8 cellular contexts compared by ENCODE assay signal in the genomic region with DNA sequence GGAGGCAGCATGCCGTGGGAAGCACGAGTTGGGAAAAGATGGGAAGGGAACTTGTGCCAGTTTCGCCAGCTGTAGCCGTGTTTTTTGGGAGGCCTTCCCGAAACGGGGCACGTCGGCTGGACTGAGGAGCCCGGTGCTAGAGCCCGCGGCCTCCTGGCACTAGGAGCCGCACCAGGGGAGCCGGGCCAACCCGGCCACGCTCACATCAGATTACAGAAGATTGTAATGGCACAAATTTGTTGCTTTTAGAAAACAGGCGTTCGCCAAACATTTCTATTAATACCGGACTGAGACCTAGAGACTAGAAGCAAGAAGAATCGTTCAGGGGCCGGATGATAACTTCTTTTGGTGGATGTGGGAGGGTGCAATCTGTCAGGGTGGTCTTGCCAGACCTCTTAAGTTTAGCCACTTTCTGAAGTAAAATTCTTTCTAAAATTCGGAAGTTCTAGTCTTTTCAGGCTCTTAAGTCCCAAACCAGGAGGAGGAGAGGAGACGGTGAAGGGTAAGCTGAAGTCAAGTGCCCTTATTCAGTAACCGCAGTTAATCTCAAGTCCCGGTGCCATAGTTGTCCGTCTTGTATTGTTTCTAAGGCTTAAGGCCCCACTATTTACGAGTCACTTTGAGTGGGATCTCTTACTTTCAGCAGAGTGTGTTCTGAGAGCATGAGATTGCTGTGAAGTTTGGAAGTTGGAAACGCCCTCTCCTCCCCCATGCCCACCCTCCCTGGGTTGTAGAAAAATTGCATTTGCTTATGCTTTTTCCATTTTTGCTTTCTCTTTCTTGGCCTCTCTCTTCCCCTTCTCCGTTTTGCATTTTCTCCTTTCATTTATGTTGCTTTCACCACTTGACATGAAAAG. TPM values are rescaled to one million over a fixed set of nuclear protein-coding genes. Genes with fewer than 3 reads are reported as not detected.
A peak's percentile ranks its signal among the peaks of the same experiment; 100 is the strongest.
DNase-seq lines count a peak whose midpoint lies in the region; ATAC-seq and TF ChIP-seq lines count a peak whose summit lies in the region.

No MANE protein-coding gene starts in this region.

- H3K4me1 Mint-ChIP-seq in central memory CD8-positive, alpha-beta T cell: peaks cover 50% of the 10 kb centered on the region

- no peak for TF ChIP-seq EP300 in suprapubic skin (IDR thresholded peaks at IDR 0.05)

- 18% methylated on average over 28 of the region's 28 CpGs for WGBS in liver
- 20% methylated on average over 28 of the region's 28 CpGs for whole genome bisulfite sequencing in suprapubic skin

- no peak for TF ChIP-seq RAD21 in liver (IDR thresholded peaks at IDR 0.05)

- H3K27me3 ChIP-seq in SU-DHL-6 (ENCODE audit: low read length): no peaks in the 10 kb centered on the region
- H3K27me3 ChIP-seq in liver (ENCODE audit: control insufficient read depth in 4 of 4, insufficient read depth in 4 of 4, low read length in 3 of 4): no peaks in the 10 kb centered on the region
- H3K27me3 ChIP-seq in suprapubic skin: no peaks in the 10 kb centered on the region

- no peaks in the 10 kb centered on the region for H3K27me3 Mint-ChIP-seq in central memory CD8-positive, alpha-beta T cell

- H3K4me1 ChIP-seq in liver (ENCODE audit: control insufficient read depth in 4 of 4, insufficient read depth in 4 of 4, low read length in 3 of 4) (peaks cover 2 to 19% (median 8%) of the 10 kb centered on the region in 4 donors), suprapubic skin (peaks cover 31% of the 10 kb centered on the region)

- H3K79me2 ChIP-seq in SU-DHL-6 (ENCODE audit: insufficient read depth, low read length): peaks cover 57% of the 10 kb centered on the region

- H3K27ac Mint-ChIP-seq in central memory CD8-positive, alpha-beta T cell (ENCODE audit: low read depth): peak overlapping the region; percentile 94

- H3K9me3 Mint-ChIP-seq in central memory CD8-positive, alpha-beta T cell: no peaks in the 10 kb centered on the region

- DNase-seq in Right ventricle myocardium inferior (ENCODE audit: missing footprints) (peak; percentile 74), cardiac septum (ENCODE audit: low spot score) (no peak), suprapubic skin (ENCODE audit: low spot score in 2 of 2) (no peak)
- DNase-seq in central memory CD8-positive, alpha-beta T cell (ENCODE audit: low spot score in 2 of 2): peak in 1 of 2 donors; percentile 12

- H3K27ac ChIP-seq in SU-DHL-6 (ENCODE audit: low read depth, low read length) (peak overlapping the region; percentile 81), liver (ENCODE audit: low read depth in 1 of 2, low read length in 2 of 2) (peak overlapping the region; percentile 85 to 90), suprapubic skin (peak overlapping the region; percentile 89)

- peak overlapping the region; percentile 70 for H3K4me3 ChIP-seq in SU-DHL-6 (ENCODE audit: insufficient read depth, low read length, poor library complexity, severe bottlenecking)
- peak overlapping the region; percentile 61 to 80 (median 64) for H3K4me3 ChIP-seq in liver (ENCODE audit: low read depth in 1 of 3, low read length in 3 of 3)
- peak overlapping the region; percentile 87 for H3K4me3 ChIP-seq in suprapubic skin

- no peak for TF ChIP-seq CTCF in SU-DHL-6 (IDR thresholded peaks at IDR 0.05; ENCODE audit: insufficient read depth, low read length, poor library complexity, severe bottlenecking)
- no peak for TF ChIP-seq CTCF in liver (IDR thresholded peaks at IDR 0.05; ENCODE audit: low read depth, low read length, missing input control)
- no peak for TF ChIP-seq CTCF in suprapubic skin (IDR thresholded peaks at IDR 0.05)

- intact Hi-C loops in Right ventricle myocardium inferior (cut with DNase I): loop anchor here (2.0 to 5.0 kb wide), 3 partner anchors 44 to 85 kb away; no protein-coding TSS in a partner anchor
- intact Hi-C loops in cardiac septum (cut with DNase I): loop anchor here (2.0 to 5.0 kb wide), 3 partner anchors 13 to 61 kb away; no protein-coding TSS in a partner anchor

- no peak for TF ChIP-seq POLR2A in suprapubic skin (IDR thresholded peaks at IDR 0.05)

- no peaks in the 10 kb centered on the region for H4K20me1 ChIP-seq in SU-DHL-6 (ENCODE audit: low read depth, low read length)

- H2AFZ ChIP-seq in SU-DHL-6 (ENCODE audit: low read depth, low read length, severe bottlenecking): peak overlapping the region; percentile 15

- ATAC-seq in Right ventricle myocardium inferior (peak; percentile 43), HG03280 (IDR thresholded peaks at IDR 0.05; ENCODE audit: unreplicated experiment) (no peak), GM19395 (IDR thresholded peaks at IDR 0.05; ENCODE audit: unreplicated experiment) (no peak)
- ATAC-seq in central memory CD8-positive, alpha-beta T cell (replicated peaks; ENCODE audit: extremely low read depth, poor library complexity, severe bottlenecking): no peak

- H3K9me3 ChIP-seq in SU-DHL-6 (ENCODE audit: insufficient read depth, low read length) (no peaks in the 10 kb centered on the region), liver (ENCODE audit: control insufficient read depth in 4 of 4, low read length in 3 of 4) (no peaks in the 10 kb centered on the region), suprapubic skin (no peaks in the 10 kb centered on the region)

- no peaks in the 10 kb centered on the region for H3K9me2 ChIP-seq in SU-DHL-6 (replicated peaks; ENCODE audit: insufficient read depth, low read length)

- H3K9ac ChIP-seq in SU-DHL-6 (ENCODE audit: low read length) (peak overlapping the region; percentile 73), liver (ENCODE audit: low read depth in 1 of 2, low read length in 2 of 2) (peak overlapping the region; percentile 17 to 53)

- H3F3A ChIP-seq in SU-DHL-6 (ENCODE audit: insufficient read depth): peaks cover 56% of the 10 kb centered on the region

- H3K4me2 ChIP-seq in SU-DHL-6 (ENCODE audit: low read depth, low read length, poor library complexity, severe bottlenecking): peak overlapping the region; percentile 72

- H3K36me3 Mint-ChIP-seq in central memory CD8-positive, alpha-beta T cell (ENCODE audit: insufficient read depth): peaks cover 51% of the 10 kb centered on the region

- peak overlapping the region; percentile 98 for H3K4me3 Mint-ChIP-seq in central memory CD8-positive, alpha-beta T cell

- H3K36me3 ChIP-seq in SU-DHL-6 (ENCODE audit: low read length) (0 out of 2 replicates have a peak, but pooled peaks cover 2% of the 10 kb centered on the region), liver (ENCODE audit: control insufficient read depth in 4 of 4, insufficient read depth in 3 of 4, low read depth in 1 of 4, low read length in 3 of 4) (no peaks in the 10 kb centered on the region), suprapubic skin (no peaks in the 10 kb centered on the region)

TF ChIP-seq in liver, 16 proteins besides CTCF, POLR2A, EP300 and RAD21 (continues in another document):
- TF ChIP-seq GABPA (IDR thresholded peaks at IDR 0.05 in 1 of 2, conservative IDR thresholded peaks at IDR 0.05 in 1 of 2): no peak
- TF ChIP-seq, protein P1, sequence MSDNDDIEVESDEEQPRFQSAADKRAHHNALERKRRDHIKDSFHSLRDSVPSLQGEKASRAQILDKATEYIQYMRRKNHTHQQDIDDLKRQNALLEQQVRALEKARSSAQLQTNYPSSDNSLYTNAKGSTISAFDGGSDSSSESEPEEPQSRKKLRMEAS (IDR thresholded peaks at IDR 0.05): no peak
- no peak for TF ChIP-seq NR2F2 (IDR thresholded peaks at IDR 0.05)
- TF ChIP-seq TAF1 (conservative IDR thresholded peaks at IDR 0.05): no peak
- TF ChIP-seq, protein P2, sequence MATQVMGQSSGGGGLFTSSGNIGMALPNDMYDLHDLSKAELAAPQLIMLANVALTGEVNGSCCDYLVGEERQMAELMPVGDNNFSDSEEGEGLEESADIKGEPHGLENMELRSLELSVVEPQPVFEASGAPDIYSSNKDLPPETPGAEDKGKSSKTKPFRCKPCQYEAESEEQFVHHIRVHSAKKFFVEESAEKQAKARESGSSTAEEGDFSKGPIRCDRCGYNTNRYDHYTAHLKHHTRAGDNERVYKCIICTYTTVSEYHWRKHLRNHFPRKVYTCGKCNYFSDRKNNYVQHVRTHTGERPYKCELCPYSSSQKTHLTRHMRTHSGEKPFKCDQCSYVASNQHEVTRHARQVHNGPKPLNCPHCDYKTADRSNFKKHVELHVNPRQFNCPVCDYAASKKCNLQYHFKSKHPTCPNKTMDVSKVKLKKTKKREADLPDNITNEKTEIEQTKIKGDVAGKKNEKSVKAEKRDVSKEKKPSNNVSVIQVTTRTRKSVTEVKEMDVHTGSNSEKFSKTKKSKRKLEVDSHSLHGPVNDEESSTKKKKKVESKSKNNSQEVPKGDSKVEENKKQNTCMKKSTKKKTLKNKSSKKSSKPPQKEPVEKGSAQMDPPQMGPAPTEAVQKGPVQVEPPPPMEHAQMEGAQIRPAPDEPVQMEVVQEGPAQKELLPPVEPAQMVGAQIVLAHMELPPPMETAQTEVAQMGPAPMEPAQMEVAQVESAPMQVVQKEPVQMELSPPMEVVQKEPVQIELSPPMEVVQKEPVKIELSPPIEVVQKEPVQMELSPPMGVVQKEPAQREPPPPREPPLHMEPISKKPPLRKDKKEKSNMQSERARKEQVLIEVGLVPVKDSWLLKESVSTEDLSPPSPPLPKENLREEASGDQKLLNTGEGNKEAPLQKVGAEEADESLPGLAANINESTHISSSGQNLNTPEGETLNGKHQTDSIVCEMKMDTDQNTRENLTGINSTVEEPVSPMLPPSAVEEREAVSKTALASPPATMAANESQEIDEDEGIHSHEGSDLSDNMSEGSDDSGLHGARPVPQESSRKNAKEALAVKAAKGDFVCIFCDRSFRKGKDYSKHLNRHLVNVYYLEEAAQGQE (IDR thresholded peaks at IDR 0.05): no peak
- TF ChIP-seq RXRA (IDR thresholded peaks at IDR 0.05): no peak
- TF ChIP-seq SP1 (IDR thresholded peaks at IDR 0.05): no peak
- no peak for TF ChIP-seq EGR1 (IDR thresholded peaks at IDR 0.05; ENCODE audit: low read depth in 2 of 2)
- TF ChIP-seq, protein P3, sequence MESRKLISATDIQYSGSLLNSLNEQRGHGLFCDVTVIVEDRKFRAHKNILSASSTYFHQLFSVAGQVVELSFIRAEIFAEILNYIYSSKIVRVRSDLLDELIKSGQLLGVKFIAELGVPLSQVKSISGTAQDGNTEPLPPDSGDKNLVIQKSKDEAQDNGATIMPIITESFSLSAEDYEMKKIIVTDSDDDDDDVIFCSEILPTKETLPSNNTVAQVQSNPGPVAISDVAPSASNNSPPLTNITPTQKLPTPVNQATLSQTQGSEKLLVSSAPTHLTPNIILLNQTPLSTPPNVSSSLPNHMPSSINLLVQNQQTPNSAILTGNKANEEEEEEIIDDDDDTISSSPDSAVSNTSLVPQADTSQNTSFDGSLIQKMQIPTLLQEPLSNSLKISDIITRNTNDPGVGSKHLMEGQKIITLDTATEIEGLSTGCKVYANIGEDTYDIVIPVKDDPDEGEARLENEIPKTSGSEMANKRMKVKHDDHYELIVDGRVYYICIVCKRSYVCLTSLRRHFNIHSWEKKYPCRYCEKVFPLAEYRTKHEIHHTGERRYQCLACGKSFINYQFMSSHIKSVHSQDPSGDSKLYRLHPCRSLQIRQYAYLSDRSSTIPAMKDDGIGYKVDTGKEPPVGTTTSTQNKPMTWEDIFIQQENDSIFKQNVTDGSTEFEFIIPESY (IDR thresholded peaks at IDR 0.05): no peak
- TF ChIP-seq HNF4G (IDR thresholded peaks at IDR 0.05): no peak
- no peak for TF ChIP-seq YY1 (IDR thresholded peaks at IDR 0.05)

RNA-seq across cellular contexts. Expression of a gene that starts 1.4 kb away (rescaled TPM):
- 123 TPM for total RNA-seq in Right ventricle myocardium inferior
- 98.8 TPM for total RNA-seq in cardiac septum
- 1 to 10 TPM; 9.0 to 9.1 TPM for total RNA-seq in liver
- polyA plus RNA-seq in liver: 1 to 10 TPM; 2.2 TPM
- 10 to 100 TPM in 3 of 4 donors, 1 to 10 TPM in 1; 9.1 to 16.1 (median 11.2) TPM for total RNA-seq in suprapubic skin
